ENCODE assay signal across 14 cellular contexts in the genomic region with DNA sequence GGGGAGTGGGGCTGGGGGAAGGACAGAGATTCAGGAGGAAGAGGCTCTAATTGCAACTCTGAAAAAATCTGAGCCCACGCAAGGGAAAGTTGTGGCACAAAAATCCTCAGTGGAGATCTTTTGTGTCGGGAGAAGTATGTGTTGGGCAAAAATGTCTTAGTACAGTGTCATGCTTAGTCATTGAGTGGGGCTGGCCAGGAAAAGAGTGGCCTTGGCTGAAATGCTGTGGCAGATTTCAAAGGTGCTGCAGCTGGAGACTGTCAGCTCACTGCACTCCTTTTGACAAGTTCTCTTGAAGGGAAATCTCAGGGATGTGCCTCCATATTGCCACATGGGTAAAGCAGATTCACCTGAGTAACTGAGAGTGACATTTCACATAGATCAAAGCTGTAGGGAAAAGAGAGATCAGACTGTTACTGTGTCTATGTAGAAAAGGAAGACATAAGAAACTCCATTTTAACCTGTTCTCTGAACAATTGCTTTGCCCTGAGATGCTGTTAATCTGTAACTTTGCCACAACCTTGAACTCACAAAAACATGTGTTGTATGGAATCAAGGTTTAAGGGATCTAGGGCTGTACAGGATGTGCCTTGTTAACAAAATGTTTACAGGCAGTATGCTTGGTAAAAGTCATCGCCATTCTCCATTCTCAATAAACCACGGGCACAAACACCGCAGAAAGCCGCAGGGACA. TPM values are rescaled to one million over a fixed set of nuclear protein-coding genes. Genes with fewer than 3 reads are reported as not detected.
A peak's percentile ranks its signal among the peaks of the same experiment; 100 is the strongest.
DNase-seq lines count a peak whose midpoint lies in the region; TF ChIP-seq lines count a peak whose summit lies in the region.
"Had no signal": no experiment of that assay in that cellular context is flagged by ENCODE, and none has a peak within 500 bp of the region (broad histone marks: within the 10 kb centered on the region; RNA-seq: fewer than 3 reads in every experiment).

No MANE protein-coding gene starts in this region.

- H3K9me3 Mint-ChIP-seq in MCF 10A (ENCODE audit: unreplicated experiment): peaks cover 8% of the 10 kb centered on the region
- H3K9me3 Mint-ChIP-seq in activated CD4-positive, alpha-beta T cell treated with anti-CD3 and anti-CD28 coated beads, Interleukin-2, amount 10 ng/mL, durations not matched to agents 24 days and 14 days: peaks cover 12% of the 10 kb centered on the region

- 77% methylated on average over 6 of the region's 6 CpGs for WGBS in SK-N-SH (ENCODE audit: low lambda C conversion rate)

- no peak overlapping the region for H3K9ac ChIP-seq in SK-N-SH
- no peak overlapping the region for H3K9ac ChIP-seq in skeletal muscle satellite cell (ENCODE audit: low read depth, low read length)

- H3K4me3 ChIP-seq in breast epithelium (no peak overlapping the region), SK-N-SH (ENCODE audit: low read depth in 2 of 2, low read length in 1 of 2) (no peak overlapping the region), fibroblast of the aortic adventitia (ENCODE audit: low read depth, low read length) (no peak overlapping the region), skeletal muscle satellite cell (ENCODE audit: low read length) (no peak overlapping the region)
- H3K4me3 ChIP-seq: ascending aorta, spleen had no signal

- intact Hi-C loops in MCF 10A (cut with micrococcal nuclease): no loop called here
- intact Hi-C loops in breast epithelium (cut with DNase I; ENCODE audit: low total_unique reads): no loop called here
- intact Hi-C loops in activated CD4-positive, alpha-beta T cell treated with anti-CD3 and anti-CD28 coated beads, Interleukin-2, amount 10 ng/mL, durations not matched to agents 24 days and 14 days (cut with micrococcal nuclease): no loop called here

- H3K27me3 ChIP-seq in breast epithelium (no peaks in the 10 kb centered on the region), SK-N-SH (ENCODE audit: insufficient read depth) (no peaks in the 10 kb centered on the region), skeletal muscle satellite cell (ENCODE audit: control insufficient read depth, insufficient read depth, low read length) (no peaks in the 10 kb centered on the region)
- H3K27me3 ChIP-seq: ascending aorta, spleen had no signal

- no peaks in the 10 kb centered on the region for H4K20me1 ChIP-seq in SK-N-SH (ENCODE audit: insufficient read depth)

- H3K27ac ChIP-seq in breast epithelium (no peak overlapping the region), SK-N-SH (ENCODE audit: low read depth in 2 of 2, low read length in 1 of 2) (peak overlapping the region in 1 of 2 experiments; percentile 61; a peak in 2 of 4 replicates)
- H3K27ac ChIP-seq: ascending aorta, spleen had no signal

- no peaks in the 10 kb centered on the region for H3K79me2 ChIP-seq in SK-N-SH (ENCODE audit: insufficient read depth)

- H3K4me1 ChIP-seq in breast epithelium (no peaks in the 10 kb centered on the region), SK-N-SH (ENCODE audit: control insufficient read depth in 1 of 2, insufficient read depth in 2 of 2, low read depth in 1 of 2, low read length in 1 of 2) (peaks cover 0 to 27% of the 10 kb centered on the region in 2 experiments; a peak in 2 of 4 replicates), skeletal muscle satellite cell (ENCODE audit: control insufficient read depth, insufficient read depth, low read length) (peaks cover 56% of the 10 kb centered on the region)
- H3K4me1 ChIP-seq: ascending aorta, spleen had no signal

- DNase-seq in MCF 10A (ENCODE audit: unreplicated experiment) (peak; percentile 38), breast epithelium (ENCODE audit: low spot score in 2 of 2) (no peak), SK-N-SH (no peak), fibroblast of the aortic adventitia (ENCODE audit: low read depth) (peak; percentile 65), SKM-1 treated with dmso at 0.1 percent for 144 hours (lab: John Stamatoyannopoulos, UW; ENCODE audit: unreplicated experiment) (no peak)
- DNase-seq in activated CD8-positive, alpha-beta memory T cell treated with anti-CD3 and anti-CD28 coated beads, Interleukin-2, amount 50 U/mL, for 48 hours: no peak
- no peak for DNase-seq in activated CD4-positive, alpha-beta T cell treated with anti-CD3 and anti-CD28 coated beads, Interleukin-2, amount 10 ng/mL, durations not matched to agents 24 days and 14 days
- DNase-seq: activated CD4-positive, CD25-positive, alpha-beta regulatory T cell; NCI-H1048; NCI-H524; SHP77 treated with DMSO at 0.1 percent for 48 hours; spleen had no signal

- H3F3A ChIP-seq in SK-N-SH (replicated peaks; ENCODE audit: insufficient read depth): peaks cover 17% of the 10 kb centered on the region

- peak overlapping the region; percentile 10 for H3K27ac Mint-ChIP-seq in MCF 10A (ENCODE audit: low read depth, unreplicated experiment)
- no peak overlapping the region for H3K27ac Mint-ChIP-seq in activated CD4-positive, alpha-beta T cell treated with anti-CD3 and anti-CD28 coated beads, Interleukin-2, amount 10 ng/mL, durations not matched to agents 24 days and 14 days

- H3K4me2 ChIP-seq in SK-N-SH: peak overlapping the region; percentile 25; the same call in 1 of the 2 replicates
- H3K4me2 ChIP-seq in skeletal muscle satellite cell (ENCODE audit: low read length): peak overlapping the region; percentile 6

- H3K9me2 ChIP-seq in SK-N-SH: no peaks in the 10 kb centered on the region

- TF ChIP-seq POLR2A in breast epithelium (IDR thresholded peaks at IDR 0.05): no peak

- H3K4me3 Mint-ChIP-seq in MCF 10A (ENCODE audit: unreplicated experiment): no peak overlapping the region
- H3K4me3 Mint-ChIP-seq in activated CD4-positive, alpha-beta T cell treated with anti-CD3 and anti-CD28 coated beads, Interleukin-2, amount 10 ng/mL, durations not matched to agents 24 days and 14 days: no peak overlapping the region

- TF ChIP-seq CTCF in MCF 10A (IDR thresholded peaks at IDR 0.05; ENCODE audit: unreplicated experiment): no peak
- no peak for TF ChIP-seq CTCF in breast epithelium (IDR thresholded peaks at IDR 0.05)
- TF ChIP-seq CTCF in SK-N-SH (IDR thresholded peaks at IDR 0.05): no peak
- TF ChIP-seq CTCF in fibroblast of the aortic adventitia (IDR thresholded peaks at IDR 0.05; ENCODE audit: insufficient read depth, low read length): no peak

- TF ChIP-seq EP300 in SK-N-SH (IDR thresholded peaks at IDR 0.05; ENCODE audit: borderline replicate concordance in 1 of 2, low read depth in 1 of 2, low read length in 1 of 2): 0 out of 4 replicates have a peak, but pooled peaks of 1 of the 2 experiments have one; percentile 42

- H3K4me1 Mint-ChIP-seq in MCF 10A (ENCODE audit: insufficient read depth, unreplicated experiment): peaks cover 28% of the 10 kb centered on the region
- H3K4me1 Mint-ChIP-seq in activated CD4-positive, alpha-beta T cell treated with anti-CD3 and anti-CD28 coated beads, Interleukin-2, amount 10 ng/mL, durations not matched to agents 24 days and 14 days: no peaks in the 10 kb centered on the region

- peak overlapping the region; percentile 54; the same call in 1 of the 2 replicates for H2AFZ ChIP-seq in SK-N-SH (ENCODE audit: low read depth)

- no peaks in the 10 kb centered on the region for H3K27me3 Mint-ChIP-seq in MCF 10A (ENCODE audit: insufficient read depth, unreplicated experiment)
- H3K27me3 Mint-ChIP-seq in activated CD4-positive, alpha-beta T cell treated with anti-CD3 and anti-CD28 coated beads, Interleukin-2, amount 10 ng/mL, durations not matched to agents 24 days and 14 days: peaks cover 19% of the 10 kb centered on the region

- H3K9me3 ChIP-seq in breast epithelium (peaks cover 0 to 11% of the 10 kb centered on the region in 2 donors), SK-N-SH (no peaks in the 10 kb centered on the region), skeletal muscle satellite cell (replicated peaks; ENCODE audit: low read length) (no peaks in the 10 kb centered on the region)
- H3K9me3 ChIP-seq: ascending aorta had no signal

- POLR2A ChIA-PET in MCF 10A (lab: Yijun Ruan, JAX): no interaction called here
- POLR2A ChIA-PET in SK-N-SH (lab: Yijun Ruan, JAX): no interaction called here

- H3K36me3 ChIP-seq in breast epithelium (no peaks in the 10 kb centered on the region), SK-N-SH (replicated peaks in 1 of 2; ENCODE audit: control insufficient read depth in 1 of 2, insufficient read depth in 2 of 2, low read length in 1 of 2) (no peaks in the 10 kb centered on the region), skeletal muscle satellite cell (ENCODE audit: insufficient read depth, low read length) (no peaks in the 10 kb centered on the region)
- H3K36me3 ChIP-seq: ascending aorta, spleen had no signal

- no peak for TF ChIP-seq RAD21 in SK-N-SH (IDR thresholded peaks at IDR 0.05; ENCODE audit: low read length)

- CTCF ChIA-PET in MCF 10A (lab: Yijun Ruan, JAX) (no interaction called here), SK-N-SH (lab: Yijun Ruan, JAX) (no interaction called here)

- peaks cover 6% of the 10 kb centered on the region for H3K36me3 Mint-ChIP-seq in MCF 10A (ENCODE audit: insufficient read depth, unreplicated experiment)
- no peaks in the 10 kb centered on the region for H3K36me3 Mint-ChIP-seq in activated CD4-positive, alpha-beta T cell treated with anti-CD3 and anti-CD28 coated beads, Interleukin-2, amount 10 ng/mL, durations not matched to agents 24 days and 14 days (ENCODE audit: low read depth)

- no TSS peak for BruUV-seq in MCF 10A (replicated peaks; lab: Mats Ljungman, UMichigan)

TF ChIP-seq in SK-N-SH, 30 proteins besides CTCF, POLR2A, EP300 and RAD21 (continues in another document):
- no peak for TF ChIP-seq NRF1 (IDR thresholded peaks at IDR 0.05; ENCODE audit: low read depth, low read length)
- TF ChIP-seq FOSL2 (IDR thresholded peaks at IDR 0.05; ENCODE audit: borderline replicate concordance, low read depth): peak; percentile 33; the same call in 1 of the 2 replicates
- peak; percentile 20; the same call in 1 of the 2 replicates for TF ChIP-seq JUND (IDR thresholded peaks at IDR 0.05)

RNA-seq across cellular contexts. Expression of gene GLIPR1, which starts 36.0 kb away (rescaled TPM):
- total RNA-seq in MCF 10A (2022): 29.6 and 36.4 TPM in 2 replicates
- 10 to 100 TPM; 12.1 to 23.0 (median 17.0) TPM for total RNA-seq in breast epithelium
- polyA plus RNA-seq in SK-N-SH (2012; rRNA removed): 75.6 and 141 TPM in 2 replicates
- 90.9 and 104 TPM in 2 replicates for polyA plus RNA-seq in SK-N-SH (2012; cell fraction: cytosol; rRNA removed)
- 70.1 and 139 TPM in 2 replicates for polyA plus RNA-seq in SK-N-SH (2012; cell fraction: nucleus; rRNA removed)
- total RNA-seq in fibroblast of the aortic adventitia (ENCODE audit: low replicate concordance): 5.2 and 167 TPM in 2 replicates
- total RNA-seq in skeletal muscle satellite cell (2012; rRNA removed): 128 and 135 TPM in 2 replicates
- total RNA-seq in activated CD4-positive, alpha-beta T cell treated with anti-CD3 and anti-CD28 coated beads, Interleukin-2, amount 10 ng/mL, durations not matched to agents 24 days and 14 days: 4.3 and 5.3 TPM in 2 replicates

RNA-seq across cellular contexts. Expression of gene GLIPR1L2, which starts 53.7 kb away (rescaled TPM):
- total RNA-seq in MCF 10A (2022): 0.23 TPM in 1 of 2 replicates, not detected in the other
- 1 to 10 TPM in 2 of 3 donors, under 1 TPM in 1; 0.80 to 6.3 (median 2.3) TPM for total RNA-seq in breast epithelium
- 0.13 and 0.24 TPM in 2 replicates for polyA plus RNA-seq in SK-N-SH (2012; rRNA removed)
- 0.24 and 0.35 TPM in 2 replicates for polyA plus RNA-seq in SK-N-SH (2012; cell fraction: cytosol; rRNA removed)
- polyA plus RNA-seq in SK-N-SH (2012; cell fraction: nucleus; rRNA removed): 0.08 and 0.12 TPM in 2 replicates
- 0.72 and 1.1 TPM in 2 replicates for total RNA-seq in fibroblast of the aortic adventitia (ENCODE audit: low replicate concordance)
- 0.22 and 0.25 TPM in 2 replicates for total RNA-seq in skeletal muscle satellite cell (2012; rRNA removed)
- total RNA-seq in activated CD4-positive, alpha-beta T cell treated with anti-CD3 and anti-CD28 coated beads, Interleukin-2, amount 10 ng/mL, durations not matched to agents 24 days and 14 days: 0.36 TPM in 1 of 2 replicates, not detected in the other
- total RNA-seq: ascending aorta had no signal

Comparison
In these comparisons a context has a peak if more than half of its experiments do, and no peak if none do; other contexts are left out.
1. DNase-seq: peak in MCF 10A (single experiment) and fibroblast of the aortic adventitia (single experiment); none in breast epithelium (0 of 2), SK-N-SH (single experiment), activated CD8-positive, alpha-beta memory T cell treated with anti-CD3 and anti-CD28 coated beads, Interleukin-2, amount 50 U/mL, for 48 hours (single experiment), SKM-1 treated with dmso at 0.1 percent for 144 hours (single experiment) and activated CD4-positive, alpha-beta T cell treated with anti-CD3 and anti-CD28 coated beads, Interleukin-2, amount 10 ng/mL, durations not matched to agents 24 days and 14 days (single experiment).